Comparison of ENCODE assay signal across 8 cellular contexts in the genomic region with DNA sequence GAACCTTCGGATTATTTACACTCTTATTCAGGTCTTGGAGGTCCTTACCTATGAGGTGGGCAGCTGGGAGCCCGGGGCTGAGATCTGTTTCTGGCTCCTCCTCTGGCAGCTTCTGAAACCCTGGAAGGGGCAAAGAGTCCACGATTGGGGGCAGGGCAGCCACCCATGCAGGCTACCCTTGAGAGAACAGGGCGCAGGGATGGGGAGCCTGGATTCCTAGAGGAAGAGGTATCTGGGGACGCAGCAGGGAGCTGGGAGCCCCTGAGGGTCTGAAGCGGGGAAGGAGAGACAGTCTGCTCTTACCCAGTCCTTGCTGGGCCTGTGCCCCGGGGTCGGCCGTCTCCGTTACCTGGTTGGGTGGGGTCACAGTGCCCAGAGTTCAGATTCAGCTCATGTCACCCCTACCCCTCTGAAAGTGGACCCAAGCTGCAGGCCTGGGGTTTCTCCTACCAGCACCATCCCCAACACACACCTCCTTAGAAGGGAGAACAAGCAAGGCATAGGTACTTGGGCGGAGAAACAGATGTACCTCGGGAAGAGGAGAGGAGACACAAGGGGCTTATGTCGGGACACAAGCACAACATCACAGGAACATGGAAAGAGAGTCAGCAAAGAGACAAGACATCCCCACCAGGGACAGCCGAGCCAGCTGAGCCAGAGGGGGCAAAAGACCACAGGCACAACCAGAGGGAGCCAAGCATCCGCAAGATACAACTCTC. TPM values are rescaled to one million over a fixed set of nuclear protein-coding genes. Genes with fewer than 3 reads are reported as not detected.
DNase-seq lines count a peak whose midpoint lies in the region; ATAC-seq, FAIRE-seq and TF ChIP-seq lines count a peak whose summit lies in the region.

No MANE protein-coding gene starts in this region.

- ATAC-seq in Right ventricle myocardium inferior (peak; percentile 30), K562 (peak; percentile 10), left lobe of liver (peak; percentile 65), GM18511 (IDR thresholded peaks at IDR 0.05; ENCODE audit: unreplicated experiment) (no peak)

- intact Hi-C loops in Right ventricle myocardium inferior (cut with DNase I) (loop anchor here (2.0 kb wide), 3 partner anchors 17 to 35 kb away; partner anchors contain the start of genes ATP6V1G2 and NFKBIL1), cardiac septum (cut with DNase I) (loop anchor here (2.0 to 5.0 kb wide), 2 partner anchors 17 to 34 kb away; partner anchors contain the start of genes ATP6V1G2 and NFKBIL1), K562 (cut with micrococcal nuclease) (loop anchor here (2.0 to 10.0 kb wide), 2 partner anchors 35 to 387 kb away; partner anchors contain the start of genes ATP6V1G2 and NFKBIL1), thyroid gland (cut with DNase I) (loop anchor here (2.0 kb wide), 1 partner anchor 27 kb away; no protein-coding TSS in a partner anchor)

- BruUV-seq in K562 (replicated peaks; lab: Mats Ljungman, UMichigan), result no TSS peak

- TF ChIP-seq EP300 in K562 (IDR thresholded peaks at IDR 0.05; ENCODE audit: low read length), result no peak

- CTCF ChIA-PET in K562 (lab: Yijun Ruan, JAX; ENCODE audit: low intra/inter-chr PET ratio), result interaction anchor here (0.7 to 1.0 kb wide), 3 partner anchors 16 to 22 kb away, joined by 3 to 7 read pairs (median 4); no protein-coding TSS in a partner anchor

- H3K9me3 ChIP-seq in K562 (replicated peaks; ENCODE audit: control insufficient read depth, insufficient read depth, low read depth, low read length) (no peaks in the 10 kb centered on the region), thyroid gland (no peaks in the 10 kb centered on the region)

- WGBS in K562 (ENCODE audit: insufficient coverage, low coverage, missing lambda C conversion rate), result 49% methylated on average over 15 of the region's 15 CpGs
- 24 to 33% methylated on average over 14 to 15 of the region's 15 CpGs for WGBS in thyroid gland, 2 donors

- no peak for FAIRE-seq in K562 (lab: Jason Lieb, UNC)

- H3K4me1 ChIP-seq in K562 (replicated peaks in 1 of 2; ENCODE audit: control insufficient read depth in 2 of 2, insufficient read depth in 2 of 2, low read length in 2 of 2), result peaks cover 11 to 32% of the 10 kb centered on the region in 2 experiments
- peaks cover 10 to 12% of the 10 kb centered on the region in 2 donors for H3K4me1 ChIP-seq in thyroid gland

- H3K4me3 ChIP-seq in K562 (peak overlapping the region; percentile 62), thyroid gland (replicated peaks in 1 of 3) (peak overlapping the region; percentile 58 to 91 (median 73))

- TF ChIP-seq CTCF in K562 (IDR thresholded peaks at IDR 0.05 in 2 of 3, conservative IDR thresholded peaks at IDR 0.05 in 1 of 3; ENCODE audit: insufficient read depth in 2 of 3, low read depth in 1 of 3, low read length in 3 of 3) (no peak), thyroid gland (IDR thresholded peaks at IDR 0.05) (no peak)

- POLR2A ChIA-PET in K562 (lab: Yijun Ruan, JAX), result interaction anchor here (0.6 to 3.3 kb wide), 9 partner anchors 12 to 87 kb away, joined by 3 to 20 read pairs (median 7); partner anchors contain the start of gene DDX39B

- H2AFZ ChIP-seq in K562 (ENCODE audit: low read depth, low read length), result peak overlapping the region; percentile 97

- no peaks in the 10 kb centered on the region for H3K27me3 ChIP-seq in K562 (ENCODE audit: control insufficient read depth in 2 of 2, insufficient read depth in 2 of 2, low read length in 2 of 2)
- no peaks in the 10 kb centered on the region for H3K27me3 ChIP-seq in thyroid gland

- H3K27ac ChIP-seq in K562 (ENCODE audit: extremely low read depth, low read depth, low read length) (peak overlapping the region; percentile 45; the same call in 1 of the 3 replicates), thyroid gland (peak overlapping the region in 2 of 3 donors; percentile 10 to 83)

- in situ Hi-C loops in K562 (cut with MboI), result no loop called here

- TF ChIP-seq RAD21 in K562 (CRISPR knock-in tag; conservative IDR thresholded peaks at IDR 0.05 in 1 of 2, IDR thresholded peaks at IDR 0.05 in 1 of 2), result no peak

- DNase-seq in Right ventricle myocardium inferior (ENCODE audit: missing footprints) (no peak), cardiac septum (ENCODE audit: low spot score) (no peak), K562 (ENCODE audit: extremely low read depth in 1 of 4, low spot score in 3 of 4) (no peak), left lobe of liver (ENCODE audit: low spot score) (no peak), thyroid gland (peak in 1 of 2 donors; percentile 22), COLO668 (lab: John Stamatoyannopoulos, UW; ENCODE audit: unreplicated experiment) (no peak), SIG-M5 (lab: John Stamatoyannopoulos, UW) (no peak)

- H3K36me3 ChIP-seq in K562 (ENCODE audit: control insufficient read depth, insufficient read depth, low read length) (no peaks in the 10 kb centered on the region), thyroid gland (no peaks in the 10 kb centered on the region)

- no peaks in the 10 kb centered on the region for H4K20me1 ChIP-seq in K562 (replicated peaks; ENCODE audit: control insufficient read depth, insufficient read depth, low read length)

- no peaks in the 10 kb centered on the region for H3K79me2 ChIP-seq in K562 (ENCODE audit: control insufficient read depth, insufficient read depth, low read length)

- no peak for TF ChIP-seq POLR2A in K562 (conservative IDR thresholded peaks at IDR 0.05)
- TF ChIP-seq POLR2A in thyroid gland (IDR thresholded peaks at IDR 0.05), result no peak

- H3K4me2 ChIP-seq in K562 (ENCODE audit: insufficient read depth, low read length), result peak overlapping the region; percentile 91

- H3K9ac ChIP-seq in K562 (ENCODE audit: insufficient read depth in 1 of 2, low read depth in 2 of 2, low read length in 2 of 2), result peak overlapping the region; percentile 75 to 97

- no peaks in the 10 kb centered on the region for H3K9me1 ChIP-seq in K562 (ENCODE audit: control insufficient read depth, insufficient read depth, low read length)

RNA-seq across cellular contexts. Expression of gene LTB, which starts 0.6 kb away (rescaled TPM):
- total RNA-seq in Right ventricle myocardium inferior (1.6 TPM), cardiac septum (0.86 TPM), K562 (2014; rRNA removed) (not detected in 2 replicates), K562 (2014; rRNA removed; fragmentation: Illumina TruSeq; extraction: Trizol) (not detected in 2 replicates), K562 (2015; rRNA removed; fragmentation: Illumina TruSeq; extraction: Trizol) (0.30 TPM in 1 of 2 replicates, not detected in the other), K562 (2021) (0.51 and 1.0 TPM in 2 replicates), left lobe of liver (1.7 TPM), thyroid gland (not detected)
- not detected in 2 replicates for total RNA-seq in K562 (2011; cell fraction: chromatin; rRNA removed; ENCODE audit: low replicate concordance)
- total RNA-seq in K562 (2011; cell fraction: nucleolus; rRNA removed), result not detected in 2 replicates
- total RNA-seq in K562 (2011; cell fraction: nucleoplasm; rRNA removed), result not detected in 2 replicates
- polyA plus RNA-seq in K562 (2011; rRNA removed) (0.11 TPM in 1 of 2 replicates, not detected in the other), K562 (2014; fragmentation: Illumina TruSeq; extraction: Trizol) (not detected in 2 replicates), K562 (2014; fragmentation: Nextera tagmentation; extraction: Ambion mirVana) (not detected), K562 (2014; rRNA removed) (0.07 and 0.27 TPM in 2 replicates)
- polyA plus RNA-seq in K562 (2011; cell fraction: cytosol; rRNA removed), result 0.18 TPM in 1 of 2 replicates, not detected in the other
- polyA plus RNA-seq in K562 (2011; cell fraction: nucleus; rRNA removed), result not detected in 2 replicates
- polyA plus RNA-seq in K562 (2012), result 0.94 and 1.5 TPM in 2 replicates
- polyA minus RNA-seq in K562 (2011; rRNA and poly(A)+ RNA removed), result not detected in 2 replicates
- not detected in 2 replicates for polyA minus RNA-seq in K562 (2011; cell fraction: cytosol; rRNA and poly(A)+ RNA removed)
- 0.56 TPM in 1 of 2 replicates, not detected in the other for polyA minus RNA-seq in K562 (2011; cell fraction: nucleus; rRNA and poly(A)+ RNA removed)

RNA-seq across cellular contexts. Expression of gene LST1, which starts 4.4 kb away (rescaled TPM):
- total RNA-seq in Right ventricle myocardium inferior, result 9.0 TPM
- 5.4 TPM for total RNA-seq in cardiac septum
- total RNA-seq in K562 (2011; cell fraction: chromatin; rRNA removed; ENCODE audit: low replicate concordance), result 0.90 and 0.92 TPM in 2 replicates
- 0.79 and 0.83 TPM in 2 replicates for total RNA-seq in K562 (2011; cell fraction: nucleolus; rRNA removed)
- total RNA-seq in K562 (2011; cell fraction: nucleoplasm; rRNA removed), result 0.59 and 1.4 TPM in 2 replicates
- total RNA-seq in K562 (2014; rRNA removed), result 0.49 and 0.82 TPM in 2 replicates
- 0.99 and 1.3 TPM in 2 replicates for total RNA-seq in K562 (2014; rRNA removed; fragmentation: Illumina TruSeq; extraction: Trizol)
- 7.6 and 7.8 TPM in 2 replicates for total RNA-seq in K562 (2015; rRNA removed; fragmentation: Illumina TruSeq; extraction: Trizol)
- 1.7 and 1.9 TPM in 2 replicates for total RNA-seq in K562 (2021)
- 1.3 and 2.5 TPM in 2 replicates for polyA plus RNA-seq in K562 (2011; rRNA removed)
- 2.3 and 3.4 TPM in 2 replicates for polyA plus RNA-seq in K562 (2011; cell fraction: cytosol; rRNA removed)
- polyA plus RNA-seq in K562 (2011; cell fraction: nucleus; rRNA removed), result 2.6 and 3.1 TPM in 2 replicates
- polyA plus RNA-seq in K562 (2012), result 4.1 and 10.4 TPM in 2 replicates
- polyA plus RNA-seq in K562 (2014; fragmentation: Illumina TruSeq; extraction: Trizol), result 1.7 and 2.4 TPM in 2 replicates
- polyA plus RNA-seq in K562 (2014; fragmentation: Nextera tagmentation; extraction: Ambion mirVana), result 1 to 10 TPM; 1.8 to 2.0 TPM
- 1.3 and 1.5 TPM in 2 replicates for polyA plus RNA-seq in K562 (2014; rRNA removed)
- 1.8 and 1.9 TPM in 2 replicates for polyA minus RNA-seq in K562 (2011; rRNA and poly(A)+ RNA removed)
- polyA minus RNA-seq in K562 (2011; cell fraction: cytosol; rRNA and poly(A)+ RNA removed), result 4.3 TPM in 1 of 2 replicates, not detected in the other
- 0.67 and 0.89 TPM in 2 replicates for polyA minus RNA-seq in K562 (2011; cell fraction: nucleus; rRNA and poly(A)+ RNA removed)
- total RNA-seq in left lobe of liver, result 10.2 TPM
- 10 to 100 TPM in 1 of 4 donors, 1 to 10 TPM in 2, not detected in 1; 2.5 to 23.4 (median 3.2) TPM for total RNA-seq in thyroid gland

RNA-seq across cellular contexts. Expression of gene TNF, which starts 6.3 kb away (rescaled TPM):
- total RNA-seq in Right ventricle myocardium inferior (0.51 TPM), cardiac septum (0.38 TPM), K562 (2014; rRNA removed) (not detected in 2 replicates), K562 (2014; rRNA removed; fragmentation: Illumina TruSeq; extraction: Trizol) (not detected in 2 replicates), K562 (2015; rRNA removed; fragmentation: Illumina TruSeq; extraction: Trizol) (not detected in 2 replicates), K562 (2021) (0.36 and 0.40 TPM in 2 replicates), left lobe of liver (0.68 TPM), thyroid gland (under 1 TPM in 1 of 4 donors, not detected in 3; 0.42 TPM)
- not detected in 2 replicates for total RNA-seq in K562 (2011; cell fraction: chromatin; rRNA removed; ENCODE audit: low replicate concordance)
- total RNA-seq in K562 (2011; cell fraction: nucleolus; rRNA removed), result not detected in 2 replicates
- not detected in 2 replicates for total RNA-seq in K562 (2011; cell fraction: nucleoplasm; rRNA removed)
- polyA plus RNA-seq in K562 (2011; rRNA removed) (not detected in 2 replicates), K562 (2014; fragmentation: Illumina TruSeq; extraction: Trizol) (not detected in 2 replicates), K562 (2014; fragmentation: Nextera tagmentation; extraction: Ambion mirVana) (not detected), K562 (2014; rRNA removed) (0.08 TPM in 1 of 2 replicates, not detected in the other)
- 0.07 TPM in 1 of 2 replicates, not detected in the other for polyA plus RNA-seq in K562 (2011; cell fraction: cytosol; rRNA removed)
- 0.26 TPM in 1 of 2 replicates, not detected in the other for polyA plus RNA-seq in K562 (2011; cell fraction: nucleus; rRNA removed)
- 0.04 and 0.32 TPM in 2 replicates for polyA plus RNA-seq in K562 (2012)
- polyA minus RNA-seq in K562 (2011; rRNA and poly(A)+ RNA removed), result not detected in 2 replicates
- polyA minus RNA-seq in K562 (2011; cell fraction: cytosol; rRNA and poly(A)+ RNA removed), result not detected in 2 replicates
- not detected in 2 replicates for polyA minus RNA-seq in K562 (2011; cell fraction: nucleus; rRNA and poly(A)+ RNA removed)

RNA-seq across cellular contexts. Expression of gene LTA, which starts 9.6 kb away (rescaled TPM):
- not detected for total RNA-seq in Right ventricle myocardium inferior
- total RNA-seq in cardiac septum, result not detected
- total RNA-seq in K562 (2011; cell fraction: chromatin; rRNA removed; ENCODE audit: low replicate concordance), result not detected in 2 replicates
- total RNA-seq in K562 (2011; cell fraction: nucleolus; rRNA removed), result not detected in 2 replicates
- not detected in 2 replicates for total RNA-seq in K562 (2011; cell fraction: nucleoplasm; rRNA removed)
- not detected in 2 replicates for total RNA-seq in K562 (2014; rRNA removed)
- not detected in 2 replicates for total RNA-seq in K562 (2014; rRNA removed; fragmentation: Illumina TruSeq; extraction: Trizol)
- total RNA-seq in K562 (2015; rRNA removed; fragmentation: Illumina TruSeq; extraction: Trizol), result not detected in 2 replicates
- total RNA-seq in K562 (2021), result 0.80 and 0.87 TPM in 2 replicates
- not detected in 2 replicates for polyA plus RNA-seq in K562 (2011; rRNA removed)
- not detected in 2 replicates for polyA plus RNA-seq in K562 (2011; cell fraction: cytosol; rRNA removed)
- polyA plus RNA-seq in K562 (2011; cell fraction: nucleus; rRNA removed), result 0.07 and 0.11 TPM in 2 replicates
- 0.17 TPM in 1 of 2 replicates, not detected in the other for polyA plus RNA-seq in K562 (2012)
- polyA plus RNA-seq in K562 (2014; fragmentation: Illumina TruSeq; extraction: Trizol), result not detected in 2 replicates
- polyA plus RNA-seq in K562 (2014; fragmentation: Nextera tagmentation; extraction: Ambion mirVana), result not detected
- not detected in 2 replicates for polyA plus RNA-seq in K562 (2014; rRNA removed)
- polyA minus RNA-seq in K562 (2011; rRNA and poly(A)+ RNA removed), result not detected in 2 replicates
- polyA minus RNA-seq in K562 (2011; cell fraction: cytosol; rRNA and poly(A)+ RNA removed), result not detected in 2 replicates
- polyA minus RNA-seq in K562 (2011; cell fraction: nucleus; rRNA and poly(A)+ RNA removed), result not detected in 2 replicates
- total RNA-seq in left lobe of liver, result 0.93 TPM
- total RNA-seq in thyroid gland, result not detected

RNA-seq across cellular contexts. Expression of gene NCR3, which starts 11.1 kb away (rescaled TPM):
- total RNA-seq in Right ventricle myocardium inferior, result 0.49 TPM
- not detected for total RNA-seq in cardiac septum
- 1.3 TPM in 1 of 2 replicates, not detected in the other for total RNA-seq in K562 (2011; cell fraction: chromatin; rRNA removed; ENCODE audit: low replicate concordance)
- 1.4 and 3.8 TPM in 2 replicates for total RNA-seq in K562 (2011; cell fraction: nucleolus; rRNA removed)
- total RNA-seq in K562 (2011; cell fraction: nucleoplasm; rRNA removed), result 0.95 and 3.0 TPM in 2 replicates
- not detected in 2 replicates for total RNA-seq in K562 (2014; rRNA removed)
- total RNA-seq in K562 (2014; rRNA removed; fragmentation: Illumina TruSeq; extraction: Trizol), result 0.22 TPM in 2 replicates
- 0.29 and 0.94 TPM in 2 replicates for total RNA-seq in K562 (2015; rRNA removed; fragmentation: Illumina TruSeq; extraction: Trizol)
- total RNA-seq in K562 (2021), result 0.67 and 0.86 TPM in 2 replicates
- 0.84 and 1.3 TPM in 2 replicates for polyA plus RNA-seq in K562 (2011; rRNA removed)
- 1.1 and 3.3 TPM in 2 replicates for polyA plus RNA-seq in K562 (2011; cell fraction: cytosol; rRNA removed)
- 0.21 and 1.7 TPM in 2 replicates for polyA plus RNA-seq in K562 (2011; cell fraction: nucleus; rRNA removed)
- polyA plus RNA-seq in K562 (2012), result 1.5 TPM in 2 replicates
- polyA plus RNA-seq in K562 (2014; fragmentation: Illumina TruSeq; extraction: Trizol), result 0.40 and 0.93 TPM in 2 replicates
- polyA plus RNA-seq in K562 (2014; fragmentation: Nextera tagmentation; extraction: Ambion mirVana), result 1 to 10 TPM; 1.3 to 1.9 TPM
- polyA plus RNA-seq in K562 (2014; rRNA removed), result 0.84 and 0.88 TPM in 2 replicates
- 1.1 and 2.1 TPM in 2 replicates for polyA minus RNA-seq in K562 (2011; rRNA and poly(A)+ RNA removed)
- not detected in 2 replicates for polyA minus RNA-seq in K562 (2011; cell fraction: cytosol; rRNA and poly(A)+ RNA removed)
- polyA minus RNA-seq in K562 (2011; cell fraction: nucleus; rRNA and poly(A)+ RNA removed), result not detected in 2 replicates
- total RNA-seq in left lobe of liver, result not detected
- total RNA-seq in thyroid gland, result not detected
